ENCODE assay signal across 8 cellular contexts in the genomic region with DNA sequence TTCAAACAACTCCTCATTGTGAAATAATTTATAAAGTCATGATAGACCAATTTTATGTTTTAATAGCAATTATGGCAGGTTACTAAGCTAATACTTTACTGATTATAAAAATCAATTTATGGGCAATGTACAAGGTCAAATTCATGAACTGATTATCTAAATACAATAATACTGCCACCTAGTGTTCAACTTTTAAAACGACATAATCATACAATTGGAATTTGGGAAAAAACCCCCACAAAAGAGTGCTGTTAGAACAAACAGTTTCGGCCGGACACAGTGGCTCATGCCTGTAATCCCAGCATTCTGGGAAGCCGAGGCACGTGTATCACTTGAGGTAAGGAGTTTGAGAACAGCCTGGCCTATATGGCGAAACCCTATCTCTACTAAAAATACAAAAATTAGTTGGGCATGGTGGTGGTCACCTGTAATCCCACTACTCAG. TPM values are rescaled to one million over a fixed set of nuclear protein-coding genes. Genes with fewer than 3 reads are reported as not detected.
DNase-seq lines count a peak whose midpoint lies in the region; ATAC-seq and TF ChIP-seq lines count a peak whose summit lies in the region.

No MANE protein-coding gene starts in this region.

- TF ChIP-seq CTCF in mammary epithelial cell (conservative IDR thresholded peaks at IDR 0.05 in 1 of 2, IDR thresholded peaks at IDR 0.05 in 1 of 2; ENCODE audit: extremely low read depth in 1 of 2, insufficient read depth in 1 of 2, low read depth in 1 of 2, low read length in 2 of 2), result peak; percentile 28 to 42
- peak; percentile 52 for TF ChIP-seq CTCF in lower lobe of right lung (IDR thresholded peaks at IDR 0.05)

- dilution Hi-C loops in mammary epithelial cell (cut with HindIII; ENCODE audit: low sequenced_read_pairs), result no loop called here

- BruUV-seq in mammary epithelial cell (replicated peaks; lab: Mats Ljungman, UMichigan), result no TSS peak

- H3K4me2 ChIP-seq in mammary epithelial cell (ENCODE audit: insufficient read depth, low read depth, low read length), result no peak overlapping the region

- 19% methylated on average over 6 of the region's 6 CpGs for WGBS in mammary epithelial cell (ENCODE audit: low coverage, missing lambda C conversion rate)

- H2AFZ ChIP-seq in mammary epithelial cell (ENCODE audit: low read depth, low read length), result no peak overlapping the region

- peak; percentile 37 for DNase-seq in SIG-M5 treated with dmso at 0.1 percent for 504 hours (lab: John Stamatoyannopoulos, UW; ENCODE audit: unreplicated experiment)
- DNase-seq in SIG-M5 (lab: John Stamatoyannopoulos, UW), result no peak
- DNase-seq in NCI-H2029 treated with DMSO at 0.1 percent for 48 hours (lab: John Stamatoyannopoulos, UW), result peak; percentile 52
- DNase-seq in mammary epithelial cell, result peak; percentile 53
- no peak for DNase-seq in lower lobe of right lung
- DNase-seq in stimulated activated CD4-positive, alpha-beta T cell treated with anti-CD3 and anti-CD28 coated beads, Interleukin-2, amount 100 ng/mL, for 24 hours, result no peak

- no peaks in the 10 kb centered on the region for H3K4me1 ChIP-seq in mammary epithelial cell (ENCODE audit: insufficient read depth, low read length)
- peaks cover 77% of the 10 kb centered on the region for H3K4me1 ChIP-seq in lower lobe of right lung

- intact Hi-C loops in mammary epithelial cell (cut with micrococcal nuclease), result loop anchor here (1.0 to 5.0 kb wide), 3 partner anchors 141 to 265 kb away; no protein-coding TSS in a partner anchor
- intact Hi-C loops in lower lobe of right lung (cut with DNase I), result no loop called here

- CTCF ChIA-PET in mammary epithelial cell (lab: Charles Lee; ENCODE audit: low non-redundant PET), result no interaction called here

- peak overlapping the region; percentile 55 for H3K27ac ChIP-seq in mammary epithelial cell (ENCODE audit: insufficient read depth, low read depth, low read length)
- H3K27ac ChIP-seq in lower lobe of right lung, result no peak overlapping the region

- in situ Hi-C loops in mammary epithelial cell (cut with MboI; ENCODE audit: low sequenced_read_pairs in 2 of 2), result loop anchor here in 1 of 2 donors (10.0 kb wide), 1 partner anchor 143 kb away; no protein-coding TSS in a partner anchor

- no peak overlapping the region for H3K9ac ChIP-seq in mammary epithelial cell (ENCODE audit: insufficient read depth, low read length)

- H3K4me3 ChIP-seq in mammary epithelial cell (replicated peaks in 1 of 3; ENCODE audit: insufficient read depth in 1 of 3, low read depth in 2 of 3, low read length in 3 of 3), result no peak overlapping the region
- H3K4me3 ChIP-seq in lower lobe of right lung, result no peak overlapping the region

- H3K9me3 ChIP-seq in mammary epithelial cell (replicated peaks; ENCODE audit: insufficient read depth, low read length) (no peaks in the 10 kb centered on the region), lower lobe of right lung (no peaks in the 10 kb centered on the region)

- H3K36me3 ChIP-seq in mammary epithelial cell (ENCODE audit: insufficient read depth, low read length) (peaks cover 11% of the 10 kb centered on the region), lower lobe of right lung (peaks cover 28% of the 10 kb centered on the region)

- ATAC-seq in lower lobe of right lung, result peak in 1 of 2 donors; percentile 36
- no peak for ATAC-seq in esophagus mucosa
- ATAC-seq in HG02642 (IDR thresholded peaks at IDR 0.05; ENCODE audit: poor library complexity, unreplicated experiment), result no peak

- H3K27me3 ChIP-seq in mammary epithelial cell (ENCODE audit: insufficient read depth, low read length), result no peaks in the 10 kb centered on the region
- no peaks in the 10 kb centered on the region for H3K27me3 ChIP-seq in lower lobe of right lung (ENCODE audit: low read depth)

- H4K20me1 ChIP-seq in mammary epithelial cell (ENCODE audit: insufficient read depth, low read length), result peaks cover 2% of the 10 kb centered on the region

- peaks cover 66% of the 10 kb centered on the region for H3K79me2 ChIP-seq in mammary epithelial cell (ENCODE audit: insufficient read depth, low read length)

RNA-seq across cellular contexts. Expression of gene GTF2B, which starts 14.0 kb away (rescaled TPM):
- total RNA-seq in mammary epithelial cell, result 10 to 100 TPM; 19.5 to 27.8 TPM
- polyA plus RNA-seq in mammary epithelial cell, result 26.6 TPM
- polyA minus RNA-seq in mammary epithelial cell, result 15.9 TPM
- 26.0 TPM for total RNA-seq in lower lobe of right lung
- total RNA-seq in esophagus mucosa, result 15.4 TPM

Comparison
In these comparisons a context has a peak if more than half of its experiments do, and no peak if none do; other contexts are left out.
1. DNase-seq: peak in SIG-M5 treated with dmso at 0.1 percent for 504 hours (single experiment), NCI-H2029 treated with DMSO at 0.1 percent for 48 hours (single experiment) and mammary epithelial cell (single experiment); none in SIG-M5 (single experiment), lower lobe of right lung (single experiment) and stimulated activated CD4-positive, alpha-beta T cell treated with anti-CD3 and anti-CD28 coated beads, Interleukin-2, amount 100 ng/mL, for 24 hours (0 of 2).